ENCODE assay signal across 8 cellular contexts in the genomic region with DNA sequence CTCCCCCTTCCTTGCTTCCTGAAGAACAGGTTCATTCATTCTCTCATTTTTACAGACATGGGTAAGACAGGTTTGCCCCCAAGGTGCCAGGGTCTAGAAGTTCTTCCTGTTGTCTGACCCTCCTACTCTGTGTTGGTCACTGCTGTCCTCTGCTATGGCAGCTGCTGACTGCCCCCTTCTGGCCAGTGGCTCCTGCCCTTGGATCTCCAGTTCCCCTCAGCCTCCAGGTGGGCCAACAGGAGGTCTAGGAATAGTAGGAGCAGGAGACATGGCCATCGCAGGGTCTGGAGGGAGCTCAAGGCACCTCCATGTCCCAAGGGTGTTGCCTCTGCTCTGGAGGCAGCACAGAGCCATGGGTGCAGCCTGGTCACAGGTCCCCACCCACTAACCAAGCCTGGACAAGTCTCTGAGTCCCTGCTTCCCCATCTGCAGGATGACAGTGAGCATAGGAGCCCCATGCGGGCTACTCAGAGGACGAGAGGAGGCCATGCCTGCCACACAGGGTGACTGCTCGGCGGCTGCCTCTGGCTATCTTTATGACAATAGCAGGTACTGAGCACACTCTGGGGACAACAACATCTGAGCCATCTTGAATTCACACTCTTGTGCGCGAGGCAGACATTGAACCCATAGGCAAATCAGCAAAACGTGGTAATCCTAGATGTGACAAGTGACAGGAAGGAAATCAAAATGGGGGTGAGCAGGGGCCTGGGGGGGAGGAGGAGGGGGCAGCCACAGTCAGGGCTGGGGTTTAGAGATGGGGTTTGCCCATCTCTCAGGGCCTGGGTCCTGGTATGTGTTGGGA. TPM values are rescaled to one million over a fixed set of nuclear protein-coding genes. Genes with fewer than 3 reads are reported as not detected.
A peak's percentile ranks its signal among the peaks of the same experiment; 100 is the strongest.
DNase-seq lines count a peak whose midpoint lies in the region; ATAC-seq and TF ChIP-seq lines count a peak whose summit lies in the region.

No MANE protein-coding gene starts in this region.

- no peak overlapping the region for H3K27ac ChIP-seq in CD8-positive, alpha-beta T cell (ENCODE audit: low read depth, low read length)

- peaks cover 2% of the 10 kb centered on the region for H3K4me1 Mint-ChIP-seq in CD14-positive monocyte
- no peaks in the 10 kb centered on the region for H3K4me1 Mint-ChIP-seq in HFFc6 (ENCODE audit: low read depth)
- H3K4me1 Mint-ChIP-seq in MCF 10A (ENCODE audit: insufficient read depth, unreplicated experiment): peaks cover 29% of the 10 kb centered on the region
- H3K4me1 Mint-ChIP-seq in CD8-positive, alpha-beta T cell (ENCODE audit: low read depth): no peaks in the 10 kb centered on the region

- H3K4me1 ChIP-seq in CD8-positive, alpha-beta T cell (ENCODE audit: insufficient read depth, low read length): no peaks in the 10 kb centered on the region

- no peaks in the 10 kb centered on the region for H3K9me3 ChIP-seq in CD8-positive, alpha-beta T cell (ENCODE audit: low read length)

- H3K27ac Mint-ChIP-seq in CD14-positive monocyte (no peak overlapping the region), HFFc6 (no peak overlapping the region), MCF 10A (ENCODE audit: low read depth, unreplicated experiment) (no peak overlapping the region)
- H3K27ac Mint-ChIP-seq in CD8-positive, alpha-beta T cell: no peak overlapping the region

- no peak overlapping the region for H3K4me3 ChIP-seq in CD8-positive, alpha-beta T cell (ENCODE audit: low read depth, low read length)

- H3K9me3 Mint-ChIP-seq in CD14-positive monocyte: peaks cover 5 to 9% (median 6%) of the 10 kb centered on the region in 7 donors
- no peaks in the 10 kb centered on the region for H3K9me3 Mint-ChIP-seq in HFFc6
- H3K9me3 Mint-ChIP-seq in MCF 10A (ENCODE audit: unreplicated experiment): no peaks in the 10 kb centered on the region
- no peaks in the 10 kb centered on the region for H3K9me3 Mint-ChIP-seq in CD8-positive, alpha-beta T cell

- no peaks in the 10 kb centered on the region for H3K36me3 ChIP-seq in CD8-positive, alpha-beta T cell (ENCODE audit: insufficient read depth, low read length)

- POLR2A ChIA-PET in MCF 10A (lab: Yijun Ruan, JAX): no interaction called here
- POLR2A ChIA-PET in CD8-positive, alpha-beta T cell (lab: Charles Lee): no interaction called here

- H3K27me3 ChIP-seq in CD8-positive, alpha-beta T cell (ENCODE audit: insufficient read depth, low read length): no peaks in the 10 kb centered on the region

- H3K4me3 Mint-ChIP-seq in CD14-positive monocyte (no peak overlapping the region), HFFc6 (no peak overlapping the region), MCF 10A (ENCODE audit: unreplicated experiment) (no peak overlapping the region)
- H3K4me3 Mint-ChIP-seq in CD8-positive, alpha-beta T cell: no peak overlapping the region

- CTCF ChIA-PET in MCF 10A (lab: Yijun Ruan, JAX): interaction anchor here (0.6 to 1.6 kb wide), 8 partner anchors 7 to 527 kb away, joined by 3 to 6 read pairs (median 3); no protein-coding TSS in a partner anchor
- CTCF ChIA-PET in CD8-positive, alpha-beta T cell (lab: Charles Lee): no interaction called here

- peaks cover 5 to 10% (median 8%) of the 10 kb centered on the region in 3 donors for H3K27me3 Mint-ChIP-seq in CD14-positive monocyte (ENCODE audit: low read depth in 3 of 3)
- peaks cover 21% of the 10 kb centered on the region for H3K27me3 Mint-ChIP-seq in HFFc6 (ENCODE audit: insufficient read depth)
- H3K27me3 Mint-ChIP-seq in MCF 10A (ENCODE audit: insufficient read depth, unreplicated experiment): no peaks in the 10 kb centered on the region
- H3K27me3 Mint-ChIP-seq in CD8-positive, alpha-beta T cell (ENCODE audit: low read depth): peaks cover 4% of the 10 kb centered on the region

- peak; percentile 57 for ATAC-seq in left lobe of liver
- no peak for ATAC-seq in CD8-positive, alpha-beta T cell

- intact Hi-C loops in CD14-positive monocyte (cut with micrococcal nuclease): loop anchor here in 1 of 2 donors (10.0 kb wide), 1 partner anchor 114 kb away; no protein-coding TSS in a partner anchor
- intact Hi-C loops in MCF 10A (cut with micrococcal nuclease): loop anchor here (1.0 kb wide), 2 partner anchors 52 to 113 kb away; no protein-coding TSS in a partner anchor
- intact Hi-C loops in CD8-positive, alpha-beta T cell (cut with DNase I, micrococcal nuclease): no loop called here

- TF ChIP-seq CTCF in CD14-positive monocyte (IDR thresholded peaks at IDR 0.05) (peak; percentile 29), HFFc6 (IDR thresholded peaks at IDR 0.05) (peak; percentile 84), MCF 10A (IDR thresholded peaks at IDR 0.05; ENCODE audit: unreplicated experiment) (peak; percentile 88)
- TF ChIP-seq CTCF in CD8-positive, alpha-beta T cell (IDR thresholded peaks at IDR 0.05): no peak

- H3K36me3 Mint-ChIP-seq in CD14-positive monocyte: no peaks in the 10 kb centered on the region
- H3K36me3 Mint-ChIP-seq in HFFc6 (ENCODE audit: low read depth): no peaks in the 10 kb centered on the region
- H3K36me3 Mint-ChIP-seq in MCF 10A (ENCODE audit: insufficient read depth, unreplicated experiment): no peaks in the 10 kb centered on the region
- H3K36me3 Mint-ChIP-seq in CD8-positive, alpha-beta T cell: no peaks in the 10 kb centered on the region

- no TSS peak for BruUV-seq in MCF 10A (replicated peaks; lab: Mats Ljungman, UMichigan)

- DNase-seq in CD14-positive monocyte (ENCODE audit: low spot score) (no peak), HFFc6 (peak; percentile 28), MCF 10A (ENCODE audit: unreplicated experiment) (peak; percentile 60), left lobe of liver (ENCODE audit: low spot score) (no peak), GM19238 (ENCODE audit: insufficient read length, low spot score) (no peak)
- no peak for DNase-seq in central memory CD4-positive, alpha-beta T cell
- DNase-seq in CD8-positive, alpha-beta T cell: no peak
- no peak for DNase-seq in stimulated activated CD4-positive, alpha-beta T cell treated with anti-CD3 and anti-CD28 coated beads, Interleukin-4, amount 100 ng/mL, for 24 hours

RNA-seq across cellular contexts. Expression of a gene that starts 27.0 kb away (rescaled TPM):
- polyA plus RNA-seq in CD14-positive monocyte: not detected
- total RNA-seq in HFFc6 (2021; fragmentation: NEBNext Ultra II Directional; extraction: Animal tissue kit (Norgen Biotek cat#: 25700)): 1 to 10 TPM in 5 of 6 experiments, under 1 TPM in 1; 0.59 to 2.3 (median 1.5) TPM
- total RNA-seq in MCF 10A (2022) (not detected in 2 replicates), left lobe of liver (0.08 TPM)
- not detected for total RNA-seq in CD8-positive, alpha-beta T cell

RNA-seq across cellular contexts. Expression of a gene that starts 53.6 kb away (rescaled TPM):
- polyA plus RNA-seq in CD14-positive monocyte: under 1 TPM in 1 of 2 donors, not detected in 1; 0.05 TPM
- under 1 TPM in 5 of 6 experiments, not detected in 1; 0.07 to 0.14 (median 0.11) TPM for total RNA-seq in HFFc6 (2021; fragmentation: NEBNext Ultra II Directional; extraction: Animal tissue kit (Norgen Biotek cat#: 25700))
- total RNA-seq in MCF 10A (2022) (0.22 and 0.26 TPM in 2 replicates), left lobe of liver (14.0 TPM)
- total RNA-seq in CD8-positive, alpha-beta T cell: under 1 TPM; 0.25 to 0.73 TPM

Comparison
In these comparisons a context has a peak if more than half of its experiments do, and no peak if none do; other contexts are left out.
1. DNase-seq: peak in HFFc6 (single experiment) and MCF 10A (single experiment); none in CD14-positive monocyte (single experiment), left lobe of liver (single experiment), central memory CD4-positive, alpha-beta T cell (single experiment), CD8-positive, alpha-beta T cell (0 of 7), GM19238 (single experiment) and stimulated activated CD4-positive, alpha-beta T cell treated with anti-CD3 and anti-CD28 coated beads, Interleukin-4, amount 100 ng/mL, for 24 hours (single experiment).